In genomic region chr9:23451802-23452418, GRCh38 we compare ENCODE assay signal across 3 cellular contexts.
"Had no signal": no experiment of that assay in that cellular context is flagged by ENCODE, and none has a peak within 500 bp of the region (broad histone marks: within the 10 kb centered on the region; RNA-seq: fewer than 3 reads in every experiment).

No MANE protein-coding gene starts in this region.

- DNase-seq: GDM1, GF-D8 had no signal

- ATAC-seq: GM12878 had no signal

- H3K4me3 ChIP-seq: GM12878 had no signal
